Comparison of ENCODE assay signal across 8 cellular contexts in genomic region chr12:44774815-44775411, GRCh38.
A peak's percentile ranks its signal among the peaks of the same experiment; 100 is the strongest.
DNase-seq lines count a peak whose midpoint lies in the region; ATAC-seq and TF ChIP-seq lines count a peak whose summit lies in the region.

No MANE protein-coding gene starts in this region.

- H3K36me3 ChIP-seq in naive thymus-derived CD4-positive, alpha-beta T cell (ENCODE audit: control insufficient read depth in 2 of 3, insufficient read depth in 3 of 3, low read length in 3 of 3): no peaks in the 10 kb centered on the region

- no peak overlapping the region for H3K4me3 Mint-ChIP-seq in central memory CD8-positive, alpha-beta T cell
- peak overlapping the region in 1 of 10 donors; percentile 64 for H3K4me3 Mint-ChIP-seq in naive thymus-derived CD4-positive, alpha-beta T cell
- H3K4me3 Mint-ChIP-seq in type B pancreatic cell: no peak overlapping the region

- H3K9me3 Mint-ChIP-seq in central memory CD8-positive, alpha-beta T cell: no peaks in the 10 kb centered on the region
- peaks cover 0 to 3% (median 0%) of the 10 kb centered on the region in 11 donors for H3K9me3 Mint-ChIP-seq in naive thymus-derived CD4-positive, alpha-beta T cell
- peaks cover 3% of the 10 kb centered on the region for H3K9me3 Mint-ChIP-seq in type B pancreatic cell

- CTCF ChIA-PET in naive thymus-derived CD4-positive, alpha-beta T cell (lab: Charles Lee): interaction anchor here (1.0 to 5.4 kb wide), 8 partner anchors 16 to 759 kb away, joined by 3 to 80 read pairs (median 7); partner anchors contain the start of gene NELL2

- peaks cover 5% of the 10 kb centered on the region for H3K36me3 Mint-ChIP-seq in central memory CD8-positive, alpha-beta T cell (ENCODE audit: insufficient read depth)
- H3K36me3 Mint-ChIP-seq in naive thymus-derived CD4-positive, alpha-beta T cell: peaks cover 3 to 36% (median 4%) of the 10 kb centered on the region in 5 donors
- H3K36me3 Mint-ChIP-seq in type B pancreatic cell: no peaks in the 10 kb centered on the region

- no peaks in the 10 kb centered on the region for H3K9me3 ChIP-seq in naive thymus-derived CD4-positive, alpha-beta T cell (ENCODE audit: control insufficient read depth in 2 of 3, low read length in 3 of 3)

- DNase-seq in central memory CD8-positive, alpha-beta T cell (ENCODE audit: low spot score in 2 of 2): peak; percentile 40 to 53
- DNase-seq in naive thymus-derived CD4-positive, alpha-beta T cell: peak; percentile 12 to 61 (median 47)
- DNase-seq in type B pancreatic cell (ENCODE audit: extremely low spot score, unreplicated experiment) (no peak), sciatic nerve (ENCODE audit: low spot score) (no peak), Ammon's horn (ENCODE audit: low spot score) (no peak)

- no peak overlapping the region for H3K27ac ChIP-seq in VCaP
- no peak overlapping the region for H3K27ac ChIP-seq in naive thymus-derived CD4-positive, alpha-beta T cell (ENCODE audit: low read depth, low read length)

- ATAC-seq in HG03025 (IDR thresholded peaks at IDR 0.05; ENCODE audit: low FRiP score, unreplicated experiment) (peak; percentile 48), sciatic nerve (no peak)
- no peak for ATAC-seq in central memory CD8-positive, alpha-beta T cell (replicated peaks; ENCODE audit: extremely low read depth, poor library complexity, severe bottlenecking)
- ATAC-seq in naive thymus-derived CD4-positive, alpha-beta T cell: peak; percentile 57

- POLR2A ChIA-PET in naive thymus-derived CD4-positive, alpha-beta T cell (lab: Charles Lee): interaction anchor here (3.8 kb wide), 1 partner anchor 100 kb away, joined by 23 read pairs; the partner anchor contains the start of gene NELL2

- peak; percentile 84 for TF ChIP-seq CTCF in GM12873 (IDR thresholded peaks at IDR 0.05; ENCODE audit: insufficient read depth, low read depth, low read length, missing control alignments)
- peak; percentile 85 for TF ChIP-seq CTCF in VCaP (conservative IDR thresholded peaks at IDR 0.05)
- peak; percentile 87 for TF ChIP-seq CTCF in type B pancreatic cell (conservative IDR thresholded peaks at IDR 0.05)

- intact Hi-C loops in naive thymus-derived CD4-positive, alpha-beta T cell (cut with micrococcal nuclease): loop anchor here (1.0 to 10.0 kb wide), 6 partner anchors 16 to 760 kb away; no protein-coding TSS in a partner anchor
- intact Hi-C loops in sciatic nerve (cut with DNase I): no loop called here

- H3K27ac Mint-ChIP-seq in central memory CD8-positive, alpha-beta T cell (ENCODE audit: low read depth): no peak overlapping the region
- H3K27ac Mint-ChIP-seq in naive thymus-derived CD4-positive, alpha-beta T cell: peak overlapping the region in 2 of 9 donors; percentile 54 to 85
- no peak overlapping the region for H3K27ac Mint-ChIP-seq in type B pancreatic cell

- no peaks in the 10 kb centered on the region for H3K4me1 ChIP-seq in naive thymus-derived CD4-positive, alpha-beta T cell (ENCODE audit: control insufficient read depth in 2 of 2, insufficient read depth in 2 of 2, low read length in 2 of 2)

- H3K27me3 ChIP-seq in naive thymus-derived CD4-positive, alpha-beta T cell (ENCODE audit: control insufficient read depth in 2 of 2, insufficient read depth in 2 of 2, low read length in 2 of 2): no peaks in the 10 kb centered on the region

- H3K4me3 ChIP-seq in naive thymus-derived CD4-positive, alpha-beta T cell (ENCODE audit: low read length): no peak overlapping the region

- no peaks in the 10 kb centered on the region for H3K27me3 Mint-ChIP-seq in central memory CD8-positive, alpha-beta T cell
- H3K27me3 Mint-ChIP-seq in naive thymus-derived CD4-positive, alpha-beta T cell: peaks cover 0 to 3% (median 0%) of the 10 kb centered on the region in 5 donors
- no peaks in the 10 kb centered on the region for H3K27me3 Mint-ChIP-seq in type B pancreatic cell

- no peaks in the 10 kb centered on the region for H3K4me1 Mint-ChIP-seq in central memory CD8-positive, alpha-beta T cell
- peaks cover 0 to 9% (median 4%) of the 10 kb centered on the region in 7 donors for H3K4me1 Mint-ChIP-seq in naive thymus-derived CD4-positive, alpha-beta T cell
- no peaks in the 10 kb centered on the region for H3K4me1 Mint-ChIP-seq in type B pancreatic cell (ENCODE audit: unreplicated experiment)

Comparison
In these comparisons a context has a peak if more than half of its experiments do, and no peak if none do; other contexts are left out.
1. ATAC-seq: peak in HG03025 (single experiment) and naive thymus-derived CD4-positive, alpha-beta T cell (single experiment); none in central memory CD8-positive, alpha-beta T cell (single experiment) and sciatic nerve (single experiment).
2. DNase-seq: peak in central memory CD8-positive, alpha-beta T cell (2 of 2) and naive thymus-derived CD4-positive, alpha-beta T cell (9 of 9); none in type B pancreatic cell (single experiment), sciatic nerve (single experiment) and Ammon's horn (single experiment).
3. Peak in every context shown above with its lines, with median percentiles within 50 percentile points of each other: CTCF ChIP-seq.